ENCODE assay signal across 11 cellular contexts in the genomic region with DNA sequence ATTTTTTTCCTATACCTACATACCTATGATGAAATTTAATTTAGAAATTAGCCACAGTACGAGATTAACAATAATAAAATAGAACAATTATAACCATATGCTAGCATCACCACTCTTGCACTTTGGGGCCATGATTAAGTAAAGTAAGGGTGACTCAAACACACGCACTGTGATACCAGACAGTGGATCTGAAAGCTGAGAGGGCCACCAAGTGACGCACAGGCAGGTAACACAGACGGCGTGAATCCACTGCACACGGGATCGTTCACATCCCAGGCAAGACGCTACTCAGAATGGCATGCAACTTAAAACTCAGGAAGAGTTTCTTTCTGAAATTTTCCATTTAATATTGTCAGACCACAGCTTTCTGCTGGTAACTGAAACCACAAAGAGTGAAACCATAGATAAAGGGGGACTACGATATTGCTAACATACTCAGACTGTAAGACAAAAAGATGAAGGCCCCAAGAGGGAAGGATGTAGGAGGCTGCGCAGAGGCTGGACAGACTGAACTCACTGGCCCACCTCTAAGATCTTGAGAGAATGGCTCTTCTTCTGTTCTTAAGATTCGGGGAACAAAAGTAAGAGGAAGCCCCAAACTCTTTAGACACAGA. TPM values are rescaled to one million over a fixed set of nuclear protein-coding genes. Genes with fewer than 3 reads are reported as not detected.
A peak's percentile ranks its signal among the peaks of the same experiment; 100 is the strongest.
DNase-seq lines count a peak whose midpoint lies in the region; ATAC-seq and TF ChIP-seq lines count a peak whose summit lies in the region.
"Had no signal": no experiment of that assay in that cellular context is flagged by ENCODE, and none has a peak within 500 bp of the region (broad histone marks: within the 10 kb centered on the region; RNA-seq: fewer than 3 reads in every experiment).

No MANE protein-coding gene starts in this region.

- in situ Hi-C loops in gastrocnemius medialis (cut with MboI; ENCODE audit: low sequenced_read_pairs in 4 of 4), result loop anchor here in 1 of 4 donors (25.0 kb wide), 1 partner anchor 98 kb away; no protein-coding TSS in a partner anchor

- no peaks in the 10 kb centered on the region for H3K9me3 ChIP-seq in gastrocnemius medialis

- peak overlapping the region; percentile 46 for H3K27ac ChIP-seq in caudate nucleus (ENCODE audit: low read depth, low read length)
- peak overlapping the region in 3 of 4 donors; percentile 16 to 31 (median 25) for H3K27ac ChIP-seq in gastrocnemius medialis

- no peaks in the 10 kb centered on the region for H3K27me3 ChIP-seq in gastrocnemius medialis

- H3K4me3 ChIP-seq in gastrocnemius medialis, result no peak overlapping the region

- no peak for ATAC-seq in gastrocnemius medialis
- no peak for ATAC-seq in GM19397 (IDR thresholded peaks at IDR 0.05; ENCODE audit: unreplicated experiment)
- no peak for ATAC-seq in GM18520 (IDR thresholded peaks at IDR 0.05; ENCODE audit: unreplicated experiment)
- ATAC-seq in GM21390 (IDR thresholded peaks at IDR 0.05; ENCODE audit: unreplicated experiment), result no peak

- DNase-seq in GF-D8 (lab: John Stamatoyannopoulos, UW), result peak; percentile 21
- DNase-seq in OCI-M1 (lab: John Stamatoyannopoulos, UW), result peak; percentile 67
- DNase-seq in caudate nucleus (lab: John Stamatoyannopoulos, UW), result no peak
- DNase-seq in gastrocnemius medialis, result no peak
- DNase-seq in GM19238 (ENCODE audit: insufficient read length, low spot score), result no peak
- DNase-seq: DMS153; NCI-H2029 treated with DMSO at 0.1 percent for 48 hours; stimulated activated naive CD4-positive, alpha-beta T cell treated with Interleukin-2 at 50 U/mL for 16 hours had no signal

- intact Hi-C loops in gastrocnemius medialis (cut with DNase I; ENCODE audit: low total_unique reads), result no loop called here

- no peaks in the 10 kb centered on the region for H3K36me3 ChIP-seq in gastrocnemius medialis

- no peak for TF ChIP-seq POLR2A in gastrocnemius medialis (IDR thresholded peaks at IDR 0.05)

- no peak for TF ChIP-seq CTCF in gastrocnemius medialis (IDR thresholded peaks at IDR 0.05 in 4 of 5, conservative IDR thresholded peaks at IDR 0.05 in 1 of 5)

- H3K4me1 ChIP-seq in gastrocnemius medialis, result peaks cover 12 to 17% of the 10 kb centered on the region in 2 donors

RNA-seq across cellular contexts. Expression of gene RRBP1, which starts 17.9 kb away (rescaled TPM):
- total RNA-seq in gastrocnemius medialis, result 10 to 100 TPM; 14.1 to 22.7 (median 17.9) TPM

RNA-seq across cellular contexts. Expression of gene BANF2, which starts 35.6 kb away (rescaled TPM):
- not detected for total RNA-seq in gastrocnemius medialis

Comparison
In these comparisons a context has a peak if more than half of its experiments do, and no peak if none do; other contexts are left out.
1. DNase-seq: peak in GF-D8 (single experiment) and OCI-M1 (single experiment); none in caudate nucleus (0 of 61), gastrocnemius medialis (0 of 2) and GM19238 (single experiment).